In the genomic region with DNA sequence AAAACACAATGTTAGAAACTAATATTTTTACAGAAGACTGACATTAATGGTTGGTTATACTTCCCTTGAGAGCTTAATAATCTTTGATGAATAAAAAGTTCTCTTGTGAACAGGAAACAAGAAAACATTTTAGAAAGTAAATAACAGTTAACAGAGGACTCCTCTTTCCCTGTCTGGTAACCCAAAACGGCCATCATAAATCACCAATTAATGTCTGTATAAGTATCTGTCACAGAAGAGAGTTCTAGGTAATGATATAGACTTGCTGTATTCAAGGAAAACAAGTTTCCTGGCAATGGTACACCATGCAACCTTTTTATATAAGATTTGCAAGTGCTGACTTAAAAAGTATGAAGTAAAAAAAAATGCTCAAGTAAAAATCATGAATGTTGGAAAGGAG, we compare ENCODE assay signal across 15 cellular contexts.
"Had no signal": no experiment of that assay in that cellular context is flagged by ENCODE, and none has a peak within 500 bp of the region (broad histone marks: within the 10 kb centered on the region; RNA-seq: fewer than 3 reads in every experiment).

No MANE protein-coding gene starts in this region.

- H3K4me1 ChIP-seq: heart left ventricle, transverse colon had no signal

- DNase-seq: effector memory CD4-positive, alpha-beta T cell; heart left ventricle; hippocampal formation; left colon; naive thymus-derived CD4-positive, alpha-beta T cell; nephron progenitor cell; stimulated activated CD4-positive, alpha-beta T cell treated with anti-CD3 and anti-CD28 coated beads, Interleukin-2, amount 100 ng/mL, for 24 hours; stimulated activated CD4-positive, alpha-beta T cell treated with anti-CD3 and anti-CD28 coated beads, Interleukin-4, amount 100 ng/mL, for 4 hours; stimulated activated naive B cell treated with anti-CD40 and anti-IgM and Interleukin-4, amounts not matched to agents 10 μg/mL and 1 μg/mL and 100 μg/mL, for 72 hours; stomach; substantia nigra; transverse colon had no signal

- H3K9me3 ChIP-seq: heart left ventricle, neutrophil, stomach, thoracic aorta, transverse colon had no signal

- H3K4me3 ChIP-seq: heart left ventricle, skin epidermis, stomach, thoracic aorta, transverse colon had no signal

- H3K27me3 ChIP-seq: heart left ventricle, neutrophil, stomach, transverse colon had no signal

- H3K27ac ChIP-seq: heart left ventricle, neutrophil, skin epidermis, stomach, thoracic aorta, transverse colon had no signal

- H3K36me3 ChIP-seq: heart left ventricle, neutrophil, stomach, thoracic aorta, transverse colon had no signal
